1 cellular context compared by ENCODE assay signal in genomic region chr10:94545277-94546057, GRCh38.
TF ChIP-seq lines count a peak whose summit lies in the region.

HELLS (plus strand) TSS chr10:94545788; CDS start chr10:94545922, 134 bp downstream.

TF ChIP-seq in HepG2, 621 proteins besides CTCF, POLR2A, EP300 and RAD21 (continued from another document and continues in another):
- TF ChIP-seq ZNF512 (CRISPR knock-in tag; IDR thresholded peaks at IDR 0.05), result no peak
- peak; percentile 68; the same call in 1 of the 2 replicates for TF ChIP-seq ZNF264 (CRISPR knock-in tag; IDR thresholded peaks at IDR 0.05)
- peak; percentile 60; the same call in 1 of the 2 replicates for TF ChIP-seq MYC (CRISPR knock-in tag; IDR thresholded peaks at IDR 0.05; ENCODE audit: borderline replicate concordance)
- TF ChIP-seq, protein P1, sequence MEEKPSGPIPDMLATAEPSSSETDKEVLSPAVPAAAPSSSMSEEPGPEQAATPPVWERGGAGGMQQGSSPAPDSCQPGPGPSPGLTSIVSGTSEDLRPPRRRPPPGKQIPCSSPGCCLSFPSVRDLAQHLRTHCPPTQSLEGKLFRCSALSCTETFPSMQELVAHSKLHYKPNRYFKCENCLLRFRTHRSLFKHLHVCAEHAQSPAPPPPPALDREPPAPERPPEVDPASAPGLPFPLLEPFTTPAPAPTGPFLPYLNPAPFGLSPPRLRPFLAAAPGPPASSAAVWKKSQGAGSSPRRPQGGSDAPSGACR (CRISPR knock-in tag; IDR thresholded peaks at IDR 0.05), result no peak
- TF ChIP-seq ZNF839 (CRISPR knock-in tag; IDR thresholded peaks at IDR 0.05; ENCODE audit: borderline replicate concordance), result no peak
- no peak for TF ChIP-seq ZNF160 (CRISPR knock-in tag; IDR thresholded peaks at IDR 0.05)
- TF ChIP-seq ZBTB21 (CRISPR knock-in tag; IDR thresholded peaks at IDR 0.05), result no peak
- TF ChIP-seq HIVEP1 (CRISPR knock-in tag; IDR thresholded peaks at IDR 0.05), result no peak
- no peak for TF ChIP-seq MTA3 (CRISPR knock-in tag; IDR thresholded peaks at IDR 0.05)
- TF ChIP-seq FOXM1 (CRISPR knock-in tag; IDR thresholded peaks at IDR 0.05), result no peak
- no peak for TF ChIP-seq NR2F1 (CRISPR knock-in tag; IDR thresholded peaks at IDR 0.05)
- TF ChIP-seq MIXL1 (CRISPR knock-in tag; IDR thresholded peaks at IDR 0.05), result no peak
- TF ChIP-seq, protein P2, sequence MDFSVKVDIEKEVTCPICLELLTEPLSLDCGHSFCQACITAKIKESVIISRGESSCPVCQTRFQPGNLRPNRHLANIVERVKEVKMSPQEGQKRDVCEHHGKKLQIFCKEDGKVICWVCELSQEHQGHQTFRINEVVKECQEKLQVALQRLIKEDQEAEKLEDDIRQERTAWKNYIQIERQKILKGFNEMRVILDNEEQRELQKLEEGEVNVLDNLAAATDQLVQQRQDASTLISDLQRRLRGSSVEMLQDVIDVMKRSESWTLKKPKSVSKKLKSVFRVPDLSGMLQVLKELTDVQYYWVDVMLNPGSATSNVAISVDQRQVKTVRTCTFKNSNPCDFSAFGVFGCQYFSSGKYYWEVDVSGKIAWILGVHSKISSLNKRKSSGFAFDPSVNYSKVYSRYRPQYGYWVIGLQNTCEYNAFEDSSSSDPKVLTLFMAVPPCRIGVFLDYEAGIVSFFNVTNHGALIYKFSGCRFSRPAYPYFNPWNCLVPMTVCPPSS (IDR thresholded peaks at IDR 0.05), result no peak
- no peak for TF ChIP-seq RBAK (CRISPR knock-in tag; IDR thresholded peaks at IDR 0.05)
- TF ChIP-seq, protein P3, sequence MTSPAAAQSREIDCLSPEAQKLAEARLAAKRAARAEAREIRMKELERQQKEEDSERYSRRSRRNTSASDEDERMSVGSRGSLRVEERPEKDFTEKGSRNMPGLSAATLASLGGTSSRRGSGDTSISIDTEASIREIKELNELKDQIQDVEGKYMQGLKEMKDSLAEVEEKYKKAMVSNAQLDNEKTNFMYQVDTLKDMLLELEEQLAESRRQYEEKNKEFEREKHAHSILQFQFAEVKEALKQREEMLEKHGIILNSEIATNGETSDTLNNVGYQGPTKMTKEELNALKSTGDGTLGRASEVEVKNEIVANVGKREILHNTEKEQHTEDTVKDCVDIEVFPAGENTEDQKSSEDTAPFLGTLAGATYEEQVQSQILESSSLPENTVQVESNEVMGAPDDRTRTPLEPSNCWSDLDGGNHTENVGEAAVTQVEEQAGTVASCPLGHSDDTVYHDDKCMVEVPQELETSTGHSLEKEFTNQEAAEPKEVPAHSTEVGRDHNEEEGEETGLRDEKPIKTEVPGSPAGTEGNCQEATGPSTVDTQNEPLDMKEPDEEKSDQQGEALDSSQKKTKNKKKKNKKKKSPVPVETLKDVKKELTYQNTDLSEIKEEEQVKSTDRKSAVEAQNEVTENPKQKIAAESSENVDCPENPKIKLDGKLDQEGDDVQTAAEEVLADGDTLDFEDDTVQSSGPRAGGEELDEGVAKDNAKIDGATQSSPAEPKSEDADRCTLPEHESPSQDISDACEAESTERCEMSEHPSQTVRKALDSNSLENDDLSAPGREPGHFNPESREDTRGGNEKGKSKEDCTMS (CRISPR knock-in tag; conservative IDR thresholded peaks at IDR 0.05), result no peak
- TF ChIP-seq, protein P4, sequence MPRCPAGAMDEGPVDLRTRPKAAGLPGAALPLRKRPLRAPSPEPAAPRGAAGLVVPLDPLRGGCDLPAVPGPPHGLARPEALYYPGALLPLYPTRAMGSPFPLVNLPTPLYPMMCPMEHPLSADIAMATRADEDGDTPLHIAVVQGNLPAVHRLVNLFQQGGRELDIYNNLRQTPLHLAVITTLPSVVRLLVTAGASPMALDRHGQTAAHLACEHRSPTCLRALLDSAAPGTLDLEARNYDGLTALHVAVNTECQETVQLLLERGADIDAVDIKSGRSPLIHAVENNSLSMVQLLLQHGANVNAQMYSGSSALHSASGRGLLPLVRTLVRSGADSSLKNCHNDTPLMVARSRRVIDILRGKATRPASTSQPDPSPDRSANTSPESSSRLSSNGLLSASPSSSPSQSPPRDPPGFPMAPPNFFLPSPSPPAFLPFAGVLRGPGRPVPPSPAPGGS (CRISPR knock-in tag; IDR thresholded peaks at IDR 0.05), result no peak; the same call in 1 of the 2 replicates
- peak; percentile 52; the same call in 1 of the 2 replicates for TF ChIP-seq ZNF784 (CRISPR knock-in tag; IDR thresholded peaks at IDR 0.05; ENCODE audit: borderline replicate concordance)
- no peak for TF ChIP-seq ZNF24 (IDR thresholded peaks at IDR 0.05)
- TF ChIP-seq, protein P5, sequence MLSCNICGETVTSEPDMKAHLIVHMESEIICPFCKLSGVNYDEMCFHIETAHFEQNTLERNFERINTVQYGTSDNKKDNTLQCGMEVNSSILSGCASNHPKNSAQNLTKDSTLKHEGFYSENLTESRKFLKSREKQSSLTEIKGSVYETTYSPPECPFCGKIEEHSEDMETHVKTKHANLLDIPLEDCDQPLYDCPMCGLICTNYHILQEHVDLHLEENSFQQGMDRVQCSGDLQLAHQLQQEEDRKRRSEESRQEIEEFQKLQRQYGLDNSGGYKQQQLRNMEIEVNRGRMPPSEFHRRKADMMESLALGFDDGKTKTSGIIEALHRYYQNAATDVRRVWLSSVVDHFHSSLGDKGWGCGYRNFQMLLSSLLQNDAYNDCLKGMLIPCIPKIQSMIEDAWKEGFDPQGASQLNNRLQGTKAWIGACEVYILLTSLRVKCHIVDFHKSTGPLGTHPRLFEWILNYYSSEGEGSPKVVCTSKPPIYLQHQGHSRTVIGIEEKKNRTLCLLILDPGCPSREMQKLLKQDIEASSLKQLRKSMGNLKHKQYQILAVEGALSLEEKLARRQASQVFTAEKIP (CRISPR knock-in tag; IDR thresholded peaks at IDR 0.05; ENCODE audit: borderline replicate concordance), result no peak
- TF ChIP-seq ZBTB8A (CRISPR knock-in tag; IDR thresholded peaks at IDR 0.05; ENCODE audit: borderline replicate concordance, low read depth), result no peak
- no peak for TF ChIP-seq HMG20B (CRISPR knock-in tag; conservative IDR thresholded peaks at IDR 0.05)
- TF ChIP-seq, protein P6, sequence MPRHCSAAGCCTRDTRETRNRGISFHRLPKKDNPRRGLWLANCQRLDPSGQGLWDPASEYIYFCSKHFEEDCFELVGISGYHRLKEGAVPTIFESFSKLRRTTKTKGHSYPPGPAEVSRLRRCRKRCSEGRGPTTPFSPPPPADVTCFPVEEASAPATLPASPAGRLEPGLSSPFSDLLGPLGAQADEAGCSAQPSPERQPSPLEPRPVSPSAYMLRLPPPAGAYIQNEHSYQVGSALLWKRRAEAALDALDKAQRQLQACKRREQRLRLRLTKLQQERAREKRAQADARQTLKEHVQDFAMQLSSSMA (CRISPR knock-in tag; IDR thresholded peaks at IDR 0.05), result peak; percentile 44; the same call in 1 of the 2 replicates
- no peak for TF ChIP-seq SNAPC2 (CRISPR knock-in tag; IDR thresholded peaks at IDR 0.05)
- TF ChIP-seq STAT5B (CRISPR knock-in tag; IDR thresholded peaks at IDR 0.05), result no peak
- no peak for TF ChIP-seq ZNF775 (CRISPR knock-in tag; IDR thresholded peaks at IDR 0.05; ENCODE audit: borderline replicate concordance)
- no peak for TF ChIP-seq NFYB (CRISPR knock-in tag; IDR thresholded peaks at IDR 0.05)
- TF ChIP-seq U2AF2 (IDR thresholded peaks at IDR 0.05; ENCODE audit: low read depth, low read length), result no peak
- peak; percentile 23; the same call in 1 of the 2 replicates for TF ChIP-seq ARHGAP35 (CRISPR knock-in tag; IDR thresholded peaks at IDR 0.05; ENCODE audit: borderline replicate concordance)
- no peak for TF ChIP-seq HMGA1 (CRISPR knock-in tag; conservative IDR thresholded peaks at IDR 0.05)
- TF ChIP-seq, protein P7, sequence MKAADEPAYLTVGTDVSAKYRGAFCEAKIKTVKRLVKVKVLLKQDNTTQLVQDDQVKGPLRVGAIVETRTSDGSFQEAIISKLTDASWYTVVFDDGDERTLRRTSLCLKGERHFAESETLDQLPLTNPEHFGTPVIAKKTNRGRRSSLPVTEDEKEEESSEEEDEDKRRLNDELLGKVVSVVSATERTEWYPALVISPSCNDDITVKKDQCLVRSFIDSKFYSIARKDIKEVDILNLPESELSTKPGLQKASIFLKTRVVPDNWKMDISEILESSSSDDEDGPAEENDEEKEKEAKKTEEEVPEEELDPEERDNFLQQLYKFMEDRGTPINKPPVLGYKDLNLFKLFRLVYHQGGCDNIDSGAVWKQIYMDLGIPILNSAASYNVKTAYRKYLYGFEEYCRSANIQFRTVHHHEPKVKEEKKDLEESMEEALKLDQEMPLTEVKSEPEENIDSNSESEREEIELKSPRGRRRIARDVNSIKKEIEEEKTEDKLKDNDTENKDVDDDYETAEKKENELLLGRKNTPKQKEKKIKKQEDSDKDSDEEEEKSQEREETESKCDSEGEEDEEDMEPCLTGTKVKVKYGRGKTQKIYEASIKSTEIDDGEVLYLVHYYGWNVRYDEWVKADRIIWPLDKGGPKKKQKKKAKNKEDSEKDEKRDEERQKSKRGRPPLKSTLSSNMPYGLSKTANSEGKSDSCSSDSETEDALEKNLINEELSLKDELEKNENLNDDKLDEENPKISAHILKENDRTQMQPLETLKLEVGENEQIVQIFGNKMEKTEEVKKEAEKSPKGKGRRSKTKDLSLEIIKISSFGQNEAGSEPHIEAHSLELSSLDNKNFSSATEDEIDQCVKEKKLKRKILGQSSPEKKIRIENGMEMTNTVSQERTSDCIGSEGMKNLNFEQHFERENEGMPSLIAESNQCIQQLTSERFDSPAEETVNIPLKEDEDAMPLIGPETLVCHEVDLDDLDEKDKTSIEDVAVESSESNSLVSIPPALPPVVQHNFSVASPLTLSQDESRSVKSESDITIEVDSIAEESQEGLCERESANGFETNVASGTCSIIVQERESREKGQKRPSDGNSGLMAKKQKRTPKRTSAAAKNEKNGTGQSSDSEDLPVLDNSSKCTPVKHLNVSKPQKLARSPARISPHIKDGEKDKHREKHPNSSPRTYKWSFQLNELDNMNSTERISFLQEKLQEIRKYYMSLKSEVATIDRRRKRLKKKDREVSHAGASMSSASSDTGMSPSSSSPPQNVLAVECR (CRISPR knock-in tag; IDR thresholded peaks at IDR 0.05; ENCODE audit: borderline replicate concordance), result peak; percentile 93
- TF ChIP-seq CREB1 (IDR thresholded peaks at IDR 0.05), result no peak
- peak; percentile 55 for TF ChIP-seq CREB1 (CRISPR knock-in tag; IDR thresholded peaks at IDR 0.05)
- TF ChIP-seq ZNF816 (CRISPR knock-in tag; IDR thresholded peaks at IDR 0.05; ENCODE audit: borderline replicate concordance), result no peak
- TF ChIP-seq ZNF672 (CRISPR knock-in tag; IDR thresholded peaks at IDR 0.05), result no peak
- TF ChIP-seq ZNF800 (CRISPR knock-in tag; IDR thresholded peaks at IDR 0.05), result no peak
